2 cellular contexts compared by ENCODE assay signal in genomic region chr13:113903361-113903760, GRCh38.
TF ChIP-seq lines count a peak whose summit lies in the region.

No MANE protein-coding gene starts in this region.

TF ChIP-seq in IMR-90, 13 proteins besides CTCF, POLR2A, EP300 and RAD21:
- TF ChIP-seq SMC3 (IDR thresholded peaks at IDR 0.05; ENCODE audit: low read depth, low read length) = no peak
- no peak for TF ChIP-seq RCOR1 (IDR thresholded peaks at IDR 0.05; ENCODE audit: insufficient replicate concordance, low read length)
- TF ChIP-seq FOS (IDR thresholded peaks at IDR 0.05; ENCODE audit: low read depth, low read length) = no peak
- no peak for TF ChIP-seq CHD1 (IDR thresholded peaks at IDR 0.05; ENCODE audit: low read depth, low read length)
- TF ChIP-seq, protein P1, sequence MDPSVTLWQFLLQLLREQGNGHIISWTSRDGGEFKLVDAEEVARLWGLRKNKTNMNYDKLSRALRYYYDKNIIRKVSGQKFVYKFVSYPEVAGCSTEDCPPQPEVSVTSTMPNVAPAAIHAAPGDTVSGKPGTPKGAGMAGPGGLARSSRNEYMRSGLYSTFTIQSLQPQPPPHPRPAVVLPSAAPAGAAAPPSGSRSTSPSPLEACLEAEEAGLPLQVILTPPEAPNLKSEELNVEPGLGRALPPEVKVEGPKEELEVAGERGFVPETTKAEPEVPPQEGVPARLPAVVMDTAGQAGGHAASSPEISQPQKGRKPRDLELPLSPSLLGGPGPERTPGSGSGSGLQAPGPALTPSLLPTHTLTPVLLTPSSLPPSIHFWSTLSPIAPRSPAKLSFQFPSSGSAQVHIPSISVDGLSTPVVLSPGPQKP (IDR thresholded peaks at IDR 0.05; ENCODE audit: borderline replicate concordance, low read depth, low read length) = no peak
- TF ChIP-seq MAZ (IDR thresholded peaks at IDR 0.05; ENCODE audit: borderline replicate concordance, low read depth, low read length) = no peak

TF ChIP-seq in H1, 55 proteins besides CTCF, POLR2A, EP300 and RAD21:
- TF ChIP-seq SIN3A (conservative IDR thresholded peaks at IDR 0.05 in 1 of 2, IDR thresholded peaks at IDR 0.05 in 1 of 2; ENCODE audit: low read depth in 1 of 2, low read length in 2 of 2) (no peak), EZH2 (IDR thresholded peaks at IDR 0.05; ENCODE audit: low read depth, low read length, severe bottlenecking) (no peak), CEBPB (IDR thresholded peaks at IDR 0.05; ENCODE audit: low read depth, low read length) (no peak), RNF2 (IDR thresholded peaks at IDR 0.05; ENCODE audit: borderline replicate concordance, low read depth, low read length, missing control alignments, poor library complexity, severe bottlenecking) (no peak), CHD7 (IDR thresholded peaks at IDR 0.05; ENCODE audit: insufficient replicate concordance, low read length) (no peak), POLR2AphosphoS5 (IDR thresholded peaks at IDR 0.05; ENCODE audit: low read depth, low read length) (no peak), ATF3 (IDR thresholded peaks at IDR 0.05; ENCODE audit: insufficient read depth, low read depth, low read length) (no peak), JUND (IDR thresholded peaks at IDR 0.05; ENCODE audit: low read length) (no peak), NANOG (IDR thresholded peaks at IDR 0.05; ENCODE audit: insufficient read depth, low read depth, low read length, poor library complexity, severe bottlenecking) (no peak), CBX5 (IDR thresholded peaks at IDR 0.05; ENCODE audit: low read depth, low read length) (no peak)
- TF ChIP-seq, protein P2, sequence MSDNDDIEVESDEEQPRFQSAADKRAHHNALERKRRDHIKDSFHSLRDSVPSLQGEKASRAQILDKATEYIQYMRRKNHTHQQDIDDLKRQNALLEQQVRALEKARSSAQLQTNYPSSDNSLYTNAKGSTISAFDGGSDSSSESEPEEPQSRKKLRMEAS (IDR thresholded peaks at IDR 0.05) = no peak
